In genomic region chr2:158953926-158954763, GRCh38 we compare ENCODE assay signal across 8 cellular contexts. TPM values are rescaled to one million over a fixed set of nuclear protein-coding genes. Genes with fewer than 3 reads are reported as not detected.
A peak's percentile ranks its signal among the peaks of the same experiment; 100 is the strongest.
DNase-seq lines count a peak whose midpoint lies in the region; ATAC-seq and TF ChIP-seq lines count a peak whose summit lies in the region.

No MANE protein-coding gene starts in this region.

- DNase-seq in NCI-H82 (lab: John Stamatoyannopoulos, UW) (peak; percentile 56), NCI-H82 treated with DMSO at 0.1 percent for 48 hours (lab: John Stamatoyannopoulos, UW; ENCODE audit: unreplicated experiment) (no peak), KBM-7 (peak; percentile 91), SHP77 (lab: John Stamatoyannopoulos, UW) (peak; percentile 12 to 41), chondrocyte (ENCODE audit: low spot score) (no peak), mucosa of descending colon (peak; percentile 81 to 89 (median 87)), tibial artery (peak; percentile 72 to 89), NCI-H524 treated with DMSO at 0.1 percent for 48 hours (lab: John Stamatoyannopoulos, UW) (no peak)

- intact Hi-C loops in mucosa of descending colon (cut with DNase I, micrococcal nuclease) = no loop called here
- intact Hi-C loops in tibial artery (cut with DNase I; ENCODE audit: low total_unique reads) = no loop called here

- in situ Hi-C loops in KBM-7 (cut with MboI; ENCODE audit: low pct_unique_long_range_greater_than_20kb, low sequenced_read_pairs) = no loop called here

- H3K27me3 Mint-ChIP-seq in chondrocyte (ENCODE audit: low read depth) = no peaks in the 10 kb centered on the region

- no peak overlapping the region for H3K4me3 ChIP-seq in mucosa of descending colon
- H3K4me3 ChIP-seq in tibial artery = no peak overlapping the region

- H3K9me3 Mint-ChIP-seq in chondrocyte (ENCODE audit: low read depth) = no peaks in the 10 kb centered on the region

- H3K9me3 ChIP-seq in mucosa of descending colon (no peaks in the 10 kb centered on the region), tibial artery (no peaks in the 10 kb centered on the region)

- H3K27ac ChIP-seq in tibial artery = peak overlapping the region; percentile 42 to 51

- peak overlapping the region; percentile 97 for H3K27ac Mint-ChIP-seq in chondrocyte (ENCODE audit: unreplicated experiment)

- ATAC-seq in mucosa of descending colon = peak; percentile 95

- no peaks in the 10 kb centered on the region for H3K27me3 ChIP-seq in tibial artery

- peaks cover 18% of the 10 kb centered on the region for H3K4me1 Mint-ChIP-seq in chondrocyte (ENCODE audit: low read depth)

- H3K36me3 Mint-ChIP-seq in chondrocyte (ENCODE audit: low read depth) = no peaks in the 10 kb centered on the region

- no peaks in the 10 kb centered on the region for H3K36me3 ChIP-seq in mucosa of descending colon (ENCODE audit: low read depth)
- H3K36me3 ChIP-seq in tibial artery = no peaks in the 10 kb centered on the region

- peak overlapping the region; percentile 19 for H3K4me3 Mint-ChIP-seq in chondrocyte (ENCODE audit: unreplicated experiment)

- TF ChIP-seq CTCF in chondrocyte (IDR thresholded peaks at IDR 0.05) = no peak
- TF ChIP-seq CTCF in mucosa of descending colon (IDR thresholded peaks at IDR 0.05) = no peak
- TF ChIP-seq CTCF in tibial artery (IDR thresholded peaks at IDR 0.05) = no peak

- H3K4me1 ChIP-seq in mucosa of descending colon (ENCODE audit: low read depth) (peaks cover 20% of the 10 kb centered on the region), tibial artery (peaks cover 0 to 25% (median 15%) of the 10 kb centered on the region in 4 donors)

RNA-seq across cellular contexts. Expression of gene TANC1, which starts 14.3 kb away (rescaled TPM):
- total RNA-seq in chondrocyte (28.7 to 38.2 TPM (median 29.5 TPM) in 3 replicates), mucosa of descending colon (10 to 100 TPM; 30.7 to 55.5 (median 41.0) TPM)

Comparison
In these comparisons a context has a peak if more than half of its experiments do, and no peak if none do; other contexts are left out.
1. DNase-seq: peak in NCI-H82 (single experiment), KBM-7 (single experiment), SHP77 (2 of 2), mucosa of descending colon (3 of 3) and tibial artery (2 of 2); none in NCI-H82 treated with DMSO at 0.1 percent for 48 hours (single experiment), chondrocyte (single experiment) and NCI-H524 treated with DMSO at 0.1 percent for 48 hours (single experiment).